In the genomic region with DNA sequence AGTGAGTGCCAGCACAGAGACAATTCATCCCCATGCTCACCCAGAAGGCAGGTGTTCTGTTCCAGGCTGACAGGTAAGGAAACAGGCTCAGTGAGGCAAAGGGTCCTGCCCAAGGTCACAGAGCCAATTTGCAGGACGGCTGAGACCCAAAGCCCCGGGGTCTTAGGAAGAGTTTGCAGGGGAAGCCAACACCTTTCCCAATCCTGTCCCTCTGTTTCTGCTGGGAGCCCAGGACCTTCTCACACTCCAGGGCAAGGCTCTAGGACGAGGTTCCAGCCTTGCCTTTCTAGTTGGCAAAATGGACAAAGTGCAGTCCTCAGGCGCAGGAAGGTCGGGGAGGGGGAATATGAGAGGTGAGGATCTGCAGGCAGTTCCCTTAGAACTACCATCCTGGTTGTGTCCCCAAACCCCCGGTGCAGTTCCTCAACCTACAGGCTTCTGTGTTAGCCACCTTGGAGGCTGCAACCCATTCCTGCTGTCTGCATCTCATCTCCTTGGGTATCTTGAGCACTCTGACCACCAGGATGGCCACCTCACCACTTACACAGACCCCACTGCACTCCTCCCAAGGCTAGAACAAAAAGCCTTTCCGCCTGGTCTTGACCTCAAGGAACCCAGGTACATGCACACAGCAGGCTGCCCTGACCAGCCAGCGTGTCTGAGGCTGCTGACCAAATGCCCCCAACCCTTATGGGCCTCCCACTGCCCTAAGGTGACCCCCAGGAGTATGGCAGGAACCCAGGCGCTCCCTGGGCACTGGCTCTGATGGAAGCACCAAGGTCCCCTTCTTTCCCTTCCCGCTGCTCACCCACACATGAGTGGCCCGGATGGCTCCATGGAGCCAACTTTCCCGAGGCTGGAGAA, we compare ENCODE assay signal across 14 cellular contexts. TPM values are rescaled to one million over a fixed set of nuclear protein-coding genes. Genes with fewer than 3 reads are reported as not detected.
DNase-seq lines count a peak whose midpoint lies in the region; ATAC-seq and TF ChIP-seq lines count a peak whose summit lies in the region.
"Had no signal": no experiment of that assay in that cellular context is flagged by ENCODE, and none has a peak within 500 bp of the region (broad histone marks: within the 10 kb centered on the region; RNA-seq: fewer than 3 reads in every experiment).

No MANE protein-coding gene starts in this region.

- ATAC-seq in T-helper 17 cell (no peak), HG02571 (IDR thresholded peaks at IDR 0.05; ENCODE audit: unreplicated experiment) (no peak), HG03520 (IDR thresholded peaks at IDR 0.05; ENCODE audit: unreplicated experiment) (no peak)
- ATAC-seq: left cardiac atrium had no signal

- peak overlapping the region; percentile 85 to 98 (median 91) for H3K4me3 Mint-ChIP-seq in CD4-positive, alpha-beta memory T cell
- no peak overlapping the region for H3K4me3 Mint-ChIP-seq in T-helper 17 cell
- peak overlapping the region; percentile 76 for H3K4me3 Mint-ChIP-seq in mesothelial cell of epicardium

- no peak for TF ChIP-seq CTCF in mesothelial cell of epicardium (IDR thresholded peaks at IDR 0.05; ENCODE audit: unreplicated experiment)
- no peak for TF ChIP-seq CTCF in RWPE1 (conservative IDR thresholded peaks at IDR 0.05; ENCODE audit: low read depth)

- peak; percentile 1 for DNase-seq in Ammon's horn (ENCODE audit: low spot score)
- DNase-seq in CD4-positive, alpha-beta memory T cell: peak in 1 of 5 donors; percentile 35
- DNase-seq in T-helper 17 cell: no peak
- DNase-seq in mesothelial cell of epicardium (ENCODE audit: low spot score in 2 of 2, unreplicated experiment in 2 of 2): no peak
- no peak for DNase-seq in RWPE1 (ENCODE audit: low spot score)
- no peak for DNase-seq in activated CD4-positive, alpha-beta T cell treated with anti-CD3 and anti-CD28 coated beads for 4 hours
- DNase-seq: activated CD4-positive, alpha-beta T cell treated with anti-CD3 and anti-CD28 coated beads, Interleukin-2, amount 10 ng/mL, durations not matched to agents 24 days and 14 days; left cardiac atrium; NCI-H1105; NCI-H748 treated with DMSO at 0.1 percent for 48 hours; stimulated activated CD4-positive, alpha-beta T cell treated with anti-CD3 and anti-CD28 coated beads, Interleukin-4, amount 100 ng/mL, for 4 hours had no signal

- CTCF ChIA-PET in CD4-positive, alpha-beta memory T cell (lab: Charles Lee; ENCODE audit: partially characterized antibody): interaction anchor here (0.8 kb wide), 1 partner anchor 62 kb away, joined by 3 read pairs; no protein-coding TSS in a partner anchor
- CTCF ChIA-PET in RWPE1 (lab: Yijun Ruan, JAX): no interaction called here

- H3K36me3 Mint-ChIP-seq in CD4-positive, alpha-beta memory T cell: peaks cover 0 to 12% of the 10 kb centered on the region in 2 donors
- H3K36me3 Mint-ChIP-seq in T-helper 17 cell (ENCODE audit: low read depth): peaks cover 4% of the 10 kb centered on the region
- no peaks in the 10 kb centered on the region for H3K36me3 Mint-ChIP-seq in mesothelial cell of epicardium

- H3K36me3 ChIP-seq in CD4-positive, alpha-beta memory T cell (ENCODE audit: insufficient read depth, low read length): no peaks in the 10 kb centered on the region
- H3K36me3 ChIP-seq: ovary had no signal

- intact Hi-C loops in CD4-positive, alpha-beta memory T cell (cut with micrococcal nuclease): loop anchor here (2.0 to 10.0 kb wide), 3 partner anchors 257 to 373 kb away; a partner anchor contains a TSS

- H3K4me3 ChIP-seq in CD4-positive, alpha-beta memory T cell (ENCODE audit: low read length in 2 of 2): no peak overlapping the region

- H3K9me3 ChIP-seq in CD4-positive, alpha-beta memory T cell (ENCODE audit: control insufficient read depth in 1 of 2, low read length in 2 of 2): no peaks in the 10 kb centered on the region
- no peaks in the 10 kb centered on the region for H3K9me3 ChIP-seq in T-helper 17 cell (ENCODE audit: control insufficient read depth, low read length, poor library complexity, severe bottlenecking)
- H3K9me3 ChIP-seq: ovary had no signal

- peak overlapping the region in 3 of 7 donors; percentile 96 to 97 (median 97) for H3K27ac Mint-ChIP-seq in CD4-positive, alpha-beta memory T cell
- H3K27ac Mint-ChIP-seq in T-helper 17 cell: peak overlapping the region; percentile 91
- peak overlapping the region; percentile 91 for H3K27ac Mint-ChIP-seq in mesothelial cell of epicardium

- peaks cover 4% of the 10 kb centered on the region for H3K27me3 ChIP-seq in CD4-positive, alpha-beta memory T cell (ENCODE audit: insufficient read depth, low read length)
- H3K27me3 ChIP-seq: ovary had no signal

- H3K27ac ChIP-seq in CD4-positive, alpha-beta memory T cell (ENCODE audit: low read depth, low read length): no peak overlapping the region
- no peak overlapping the region for H3K27ac ChIP-seq in RWPE1
- H3K27ac ChIP-seq: ovary had no signal

- peaks cover 10 to 34% (median 19%) of the 10 kb centered on the region in 4 donors for H3K4me1 Mint-ChIP-seq in CD4-positive, alpha-beta memory T cell
- H3K4me1 Mint-ChIP-seq in T-helper 17 cell (peaks cover 23% of the 10 kb centered on the region), mesothelial cell of epicardium (peaks cover 18% of the 10 kb centered on the region)

- H3K9me3 Mint-ChIP-seq in CD4-positive, alpha-beta memory T cell: peaks cover 0 to 6% (median 2%) of the 10 kb centered on the region in 8 donors
- peaks cover 6% of the 10 kb centered on the region for H3K9me3 Mint-ChIP-seq in mesothelial cell of epicardium
- H3K9me3 Mint-ChIP-seq: activated CD4-positive, alpha-beta T cell treated with anti-CD3 and anti-CD28 coated beads, Interleukin-2, amount 10 ng/mL, durations not matched to agents 24 days and 14 days had no signal

- peaks cover 15 to 20% of the 10 kb centered on the region in 2 donors for H3K27me3 Mint-ChIP-seq in CD4-positive, alpha-beta memory T cell
- H3K27me3 Mint-ChIP-seq in T-helper 17 cell (peaks cover 25% of the 10 kb centered on the region), mesothelial cell of epicardium (ENCODE audit: low read depth) (peaks cover 31% of the 10 kb centered on the region)

- POLR2A ChIA-PET in CD4-positive, alpha-beta memory T cell (lab: Charles Lee; ENCODE audit: partially characterized antibody): interaction anchor here (1.3 to 1.4 kb wide), 2 partner anchors 44 to 66 kb away, joined by 4 to 7 read pairs; a partner anchor contains a TSS
- POLR2A ChIA-PET in RWPE1 (lab: Yijun Ruan, JAX; ENCODE audit: low non-redundant PET): no interaction called here

- peaks cover 31% of the 10 kb centered on the region for H3K4me1 ChIP-seq in CD4-positive, alpha-beta memory T cell (ENCODE audit: insufficient read depth, low read length)

RNA-seq across cellular contexts. Expression of a gene that starts 1.9 kb away (rescaled TPM):
- total RNA-seq in CD4-positive, alpha-beta memory T cell: 10 to 100 TPM; 40.8 to 48.5 TPM
- polyA plus RNA-seq in CD4-positive, alpha-beta memory T cell: 10 to 100 TPM; 16.0 to 20.2 TPM
- total RNA-seq in T-helper 17 cell (10 to 100 TPM; 31.5 to 44.1 TPM), mesothelial cell of epicardium (83.7 to 90.0 TPM (median 87.5 TPM) in 3 replicates)

RNA-seq across cellular contexts. Expression of a gene that starts 44.5 kb away (rescaled TPM):
- 10 to 100 TPM; 18.3 to 21.5 TPM for total RNA-seq in CD4-positive, alpha-beta memory T cell
- 10 to 100 TPM; 18.4 to 33.1 TPM for polyA plus RNA-seq in CD4-positive, alpha-beta memory T cell
- total RNA-seq in T-helper 17 cell (10 to 100 TPM in 1 of 2 donors, 1 to 10 TPM in 1; 7.7 to 10.2 TPM), mesothelial cell of epicardium (14.3 to 16.4 TPM (median 16.1 TPM) in 3 replicates)
